In genomic region chr11:30605036-30605435, GRCh38 we compare ENCODE assay signal across 23 cellular contexts.
DNase-seq lines count a peak whose midpoint lies in the region; ATAC-seq lines count a peak whose summit lies in the region.
"Had no signal": no experiment of that assay in that cellular context is flagged by ENCODE, and none has a peak within 500 bp of the region (broad histone marks: within the 10 kb centered on the region; RNA-seq: fewer than 3 reads in every experiment).

No MANE protein-coding gene starts in this region.

- DNase-seq in NCI-H69 (lab: John Stamatoyannopoulos, UW) (peak; percentile 45), NCI-H524 (lab: John Stamatoyannopoulos, UW) (no peak), caudate nucleus (lab: John Stamatoyannopoulos, UW) (no peak), iPS-NIHi7 (ENCODE audit: extremely low spot score) (no peak)
- no peak for DNase-seq in stimulated activated naive CD4-positive, alpha-beta T cell treated with Interleukin-2 at 50 U/mL for 16 hours (lab: John Stamatoyannopoulos, UW)
- DNase-seq: activated CD4-positive, alpha-beta T cell treated with anti-CD3 and anti-CD28 coated beads, Interleukin-2, amount 10 ng/mL, durations not matched to agents 24 days and 14 days; activated CD8-positive, alpha-beta memory T cell treated with anti-CD3 and anti-CD28 coated beads, Interleukin-2, amount 50 U/mL, for 48 hours; activated naive CD4-positive, alpha-beta T cell treated with anti-CD3 and anti-CD28 coated beads, Interleukin-2, amount 50 U/mL, for 16 hours; C1 segment of cervical spinal cord; foreskin keratinocyte; left cardiac atrium; MV-4-11; NCI-H2029 treated with DMSO at 0.1 percent for 48 hours; NCI-H526; nephron progenitor cell; stimulated activated CD4-positive, alpha-beta T cell treated with anti-CD3 and anti-CD28 coated beads, Interleukin-12 subunit alpha, Interleukin-12 subunit beta, amount 100 ng/mL, for 4 hours; upper lobe of left lung had no signal

- no peak overlapping the region for H3K27ac ChIP-seq in caudate nucleus (ENCODE audit: low read depth, low read length)
- H3K27ac ChIP-seq: coronary artery, foreskin keratinocyte, SJSA1, upper lobe of left lung had no signal

- ATAC-seq in GM18498 (IDR thresholded peaks at IDR 0.05; ENCODE audit: unreplicated experiment) (peak; percentile 70), GM18907 (IDR thresholded peaks at IDR 0.05; ENCODE audit: unreplicated experiment) (peak; percentile 91), HG03064 (IDR thresholded peaks at IDR 0.05; ENCODE audit: low read depth, unreplicated experiment) (peak; percentile 63)
- ATAC-seq: foreskin keratinocyte; left cardiac atrium; stimulated activated memory B cell treated with anti-CD40 and anti-IgM and Interleukin-4, amounts not matched to agents 10 μg/mL and 1 μg/mL and 100 μg/mL, for 72 hours had no signal
